Comparison of ENCODE assay signal across 16 cellular contexts in genomic region chr4:138406881-138407280, GRCh38.
DNase-seq lines count a peak whose midpoint lies in the region; ATAC-seq and TF ChIP-seq lines count a peak whose summit lies in the region.
"Had no signal": no experiment of that assay in that cellular context is flagged by ENCODE, and none has a peak within 500 bp of the region (broad histone marks: within the 10 kb centered on the region; RNA-seq: fewer than 3 reads in every experiment).

No MANE protein-coding gene starts in this region.

- no peaks in the 10 kb centered on the region for H3K27me3 ChIP-seq in uterus
- H3K27me3 ChIP-seq: thyroid gland had no signal

- H3K4me1 ChIP-seq in uterus = peaks cover 0 to 3% of the 10 kb centered on the region in 2 donors

- no peaks in the 10 kb centered on the region for H3K9me3 ChIP-seq in uterus
- H3K9me3 ChIP-seq: thyroid gland had no signal

- H3K36me3 ChIP-seq in uterus = no peaks in the 10 kb centered on the region
- H3K36me3 ChIP-seq: thyroid gland, WERI-Rb-1 had no signal

- DNase-seq in SIG-M5 treated with dmso at 0.1 percent for 504 hours (lab: John Stamatoyannopoulos, UW; ENCODE audit: unreplicated experiment) (peak; percentile 69), SIG-M5 (lab: John Stamatoyannopoulos, UW) (no peak), amniotic epithelial cell (ENCODE audit: low read depth) (peak; percentile 82), left kidney (ENCODE audit: low read depth, low spot score) (peak; percentile 81), uterus (peak; percentile 28 to 39), Right ventricle myocardium superior (no peak)
- no peak for DNase-seq in activated T-cell treated with anti-CD3 and anti-CD28 coated beads, Interleukin-2, amount 50 U/mL, for 1 hour
- no peak for DNase-seq in stimulated activated CD4-positive, alpha-beta T cell treated with anti-CD3 and anti-CD28 coated beads, Interleukin-1b, Interleukin-23, amount 100 ng/mL, for 48 hours
- DNase-seq: 8988T; islet precursor cell; naive thymus-derived CD4-positive, alpha-beta T cell; NCI-H146; NCI-H774; small intestine; thyroid gland; WERI-Rb-1 had no signal

- no peak overlapping the region for H3K4me3 ChIP-seq in uterus
- H3K4me3 ChIP-seq: thyroid gland had no signal

- no peak for TF ChIP-seq POLR2A in uterus (IDR thresholded peaks at IDR 0.05)

- H3K27ac ChIP-seq in uterus = peak overlapping the region; percentile 36 to 45
- H3K27ac ChIP-seq: thyroid gland, WERI-Rb-1 had no signal

- TF ChIP-seq CTCF in uterus (IDR thresholded peaks at IDR 0.05) = no peak

- intact Hi-C loops in uterus (cut with DNase I; ENCODE audit: low total_unique reads) (no loop called here), Right ventricle myocardium superior (cut with DNase I) (no loop called here)

- ATAC-seq in Right ventricle myocardium superior (ENCODE audit: poor library complexity) = no peak

Comparison
In these comparisons a context has a peak if more than half of its experiments do, and no peak if none do; other contexts are left out.
1. DNase-seq: peak in SIG-M5 treated with dmso at 0.1 percent for 504 hours (single experiment), amniotic epithelial cell (single experiment), left kidney (single experiment) and uterus (2 of 2); none in SIG-M5 (single experiment), activated T-cell treated with anti-CD3 and anti-CD28 coated beads, Interleukin-2, amount 50 U/mL, for 1 hour (single experiment), Right ventricle myocardium superior (single experiment) and stimulated activated CD4-positive, alpha-beta T cell treated with anti-CD3 and anti-CD28 coated beads, Interleukin-1b, Interleukin-23, amount 100 ng/mL, for 48 hours (single experiment).